In the genomic region with DNA sequence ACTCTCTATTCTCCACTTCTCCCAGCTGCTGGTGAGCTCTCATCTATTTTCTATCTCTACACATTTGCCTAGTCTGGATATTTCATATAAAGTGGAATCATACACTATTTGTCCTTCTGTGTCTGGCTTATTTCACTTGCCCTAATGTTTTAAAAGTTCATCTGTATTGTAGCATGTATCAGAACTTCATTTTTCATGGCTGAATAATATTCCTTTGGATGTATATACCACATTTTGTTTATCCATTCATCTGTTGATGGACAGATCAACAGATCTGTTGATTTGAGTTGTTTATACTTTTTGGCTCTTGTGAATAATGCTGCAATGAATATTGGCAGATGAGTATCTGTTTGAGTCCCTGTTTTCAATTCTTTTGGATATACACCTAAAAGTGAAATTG, we compare ENCODE assay signal across 28 cellular contexts.
"Had no signal": no experiment of that assay in that cellular context is flagged by ENCODE, and none has a peak within 500 bp of the region (broad histone marks: within the 10 kb centered on the region; RNA-seq: fewer than 3 reads in every experiment).

No MANE protein-coding gene starts in this region.

- H3K4me1 ChIP-seq: colonic mucosa, esophagus muscularis mucosa, esophagus squamous epithelium, foreskin keratinocyte, gastrocnemius medialis, gastroesophageal sphincter, heart left ventricle, heart right ventricle had no signal

- H3K4me3 ChIP-seq: colonic mucosa, coronary artery, dorsolateral prefrontal cortex, esophagus muscularis mucosa, esophagus squamous epithelium, gastrocnemius medialis, gastroesophageal sphincter, heart left ventricle, heart right ventricle, hepatocyte had no signal

- H3K4me2 ChIP-seq: hepatocyte had no signal

- H3K27me3 ChIP-seq: colonic mucosa, dorsolateral prefrontal cortex, esophagus muscularis mucosa, esophagus squamous epithelium, foreskin keratinocyte, gastrocnemius medialis, gastroesophageal sphincter, heart left ventricle, heart right ventricle, hepatocyte had no signal

- FAIRE-seq: colon, endometrium, endothelial cell of umbilical vein, frontal cortex had no signal

- ATAC-seq: effector memory CD8-positive, alpha-beta T cell; esophagus mucosa; foreskin keratinocyte; gastrocnemius medialis; gastroesophageal sphincter; heart left ventricle; heart right ventricle had no signal

- H3K79me2 ChIP-seq: hepatocyte had no signal

- H3K36me3 ChIP-seq: colonic mucosa, esophagus muscularis mucosa, esophagus squamous epithelium, gastrocnemius medialis, gastroesophageal sphincter, heart left ventricle, heart right ventricle had no signal

- H3K27ac ChIP-seq: colonic mucosa, coronary artery, dorsolateral prefrontal cortex, epithelial cell of prostate, esophagus muscularis mucosa, esophagus squamous epithelium, foreskin keratinocyte, gastrocnemius medialis, gastroesophageal sphincter, heart left ventricle, heart right ventricle, hepatocyte had no signal

- DNase-seq: colonic mucosa; cortex of kidney; dorsolateral prefrontal cortex; effector CD4-positive, alpha-beta T cell; effector CD8-positive, alpha-beta T cell; effector memory CD4-positive, alpha-beta T cell; effector memory CD8-positive, alpha-beta T cell; endodermal cell; erythroblast; esophagus squamous epithelium; foreskin fibroblast; foreskin keratinocyte; foreskin melanocyte; gastrocnemius medialis; glutamatergic neuron; head of caudate nucleus; heart left ventricle; heart right ventricle had no signal

- H2AFZ ChIP-seq: hepatocyte had no signal

- H3K9me3 ChIP-seq: colonic mucosa, esophagus muscularis mucosa, gastrocnemius medialis had no signal
